30 cellular contexts compared by ENCODE assay signal in genomic region chr12:39867631-39868030, GRCh38.
"Had no signal": no experiment of that assay in that cellular context is flagged by ENCODE, and none has a peak within 500 bp of the region (broad histone marks: within the 10 kb centered on the region; RNA-seq: fewer than 3 reads in every experiment).

No MANE protein-coding gene starts in this region.

- DNase-seq: naive thymus-derived CD8-positive, alpha-beta T cell; nephron progenitor cell; nucleus accumbens; pancreas; posterior cingulate gyrus; psoas muscle; right cardiac atrium; right lobe of liver; sigmoid colon; spleen; stimulated activated CD4-positive, alpha-beta T cell treated with anti-CD3 and anti-CD28 coated beads, Interleukin-12 subunit alpha, Interleukin-12 subunit beta, amount 100 ng/mL, for 4 hours; stimulated activated CD4-positive, alpha-beta T cell treated with anti-CD3 and anti-CD28 coated beads, Interleukin-1b, Interleukin-23, amount 100 ng/mL, for 48 hours; stimulated activated CD4-positive, alpha-beta T cell treated with anti-CD3 and anti-CD28 coated beads, Interleukin-4, amount 100 ng/mL, for 1 hour; stimulated activated CD4-positive, alpha-beta T cell treated with anti-CD3 and anti-CD28 coated beads, Interleukin-4, amount 100 ng/mL, for 4 hours; stimulated activated CD8-positive, alpha-beta memory T cell treated with anti-CD3 and anti-CD28 coated beads, Interleukin-4, amount 100 ng/mL, for 48 hours; stimulated activated naive CD4-positive, alpha-beta T cell; stimulated activated naive CD8-positive, alpha-beta T cell treated with anti-CD3 and anti-CD28 coated beads, Interleukin-15, amount 100 ng/mL, for 72 hours; stimulated activated naive CD8-positive, alpha-beta T cell treated with anti-CD3 and anti-CD28 coated beads, Interleukin-15, Interleukin-2, amounts not matched to agents 100 U/mL and 50 U/mL, for 24 hours; substantia nigra; testis; tibial artery; transverse colon; upper lobe of right lung; uterus had no signal

- H3K27ac ChIP-seq: neutrophil, pancreas, psoas muscle, right lobe of liver, sigmoid colon, skin epidermis, spleen, suprapubic skin, testis, tibial artery, transverse colon, upper lobe of right lung, uterus had no signal

- H3K27me3 ChIP-seq: neutrophil, pancreas, right lobe of liver, sigmoid colon, spleen, suprapubic skin, testis, tibial artery, transverse colon, upper lobe of right lung, uterus had no signal

- H3K4me2 ChIP-seq: smooth muscle cell had no signal

- ATAC-seq: naive thymus-derived CD8-positive, alpha-beta T cell; natural killer cell treated with Interleukin-12 subunit alpha and Interleukin-12 subunit beta and Interleukin-15 and Interleukin-18, amount 100 ng/mL, for 72 hours; pancreas; psoas muscle; right cardiac atrium; right lobe of liver; stimulated activated memory B cell treated with anti-CD40 and anti-IgM and Interleukin-4, amounts not matched to agents 10 μg/mL and 1 μg/mL and 100 μg/mL, for 72 hours; stimulated activated naive CD8-positive, alpha-beta T cell treated with anti-CD3 and anti-CD28 coated beads, Interleukin-15, amount 100 ng/mL, for 72 hours; stimulated activated naive CD8-positive, alpha-beta T cell treated with anti-CD3 and anti-CD28 coated beads, Interleukin-15, Interleukin-2, amounts not matched to agents 100 U/mL and 50 U/mL, for 24 hours; upper lobe of right lung had no signal

- H3K9me3 ChIP-seq: neutrophil, pancreas, psoas muscle, right lobe of liver, sigmoid colon, spleen, suprapubic skin, testis, tibial artery, transverse colon, upper lobe of right lung, uterus had no signal

- H3K4me3 ChIP-seq: pancreas, psoas muscle, right lobe of liver, sigmoid colon, skin epidermis, smooth muscle cell, spleen, suprapubic skin, testis, tibial artery, transverse colon, upper lobe of right lung, uterus had no signal

- H3K36me3 ChIP-seq: neutrophil, pancreas, right lobe of liver, sigmoid colon, suprapubic skin, transverse colon, upper lobe of right lung, uterus had no signal

- H3K4me1 ChIP-seq: psoas muscle, right lobe of liver, sigmoid colon, spleen, suprapubic skin, testis, tibial artery, transverse colon, upper lobe of right lung, uterus had no signal
